Comparison of ENCODE assay signal across 17 cellular contexts in genomic region chr5:95440825-95441224, GRCh38. TPM values are rescaled to one million over a fixed set of nuclear protein-coding genes. Genes with fewer than 3 reads are reported as not detected.
"Had no signal": no experiment of that assay in that cellular context is flagged by ENCODE, and none has a peak within 500 bp of the region (broad histone marks: within the 10 kb centered on the region; RNA-seq: fewer than 3 reads in every experiment).

No MANE protein-coding gene starts in this region.

- DNase-seq: activated CD4-positive, alpha-beta T cell treated with anti-CD3 and anti-CD28 coated beads, Interleukin-2, amount 50 U/mL, for 4 hours; activated CD4-positive, CD25-positive, alpha-beta regulatory T cell treated with anti-CD3 and anti-CD28 coated beads, Interleukin-2, amount 50 U/mL, for 72 hours; activated CD8-positive, alpha-beta memory T cell treated with anti-CD3 and anti-CD28 coated beads, Interleukin-2, amount 10 ng/mL, durations not matched to agents 7 days and 5 days; activated gamma-delta T cell; activated T-cell treated with anti-CD3 and anti-CD28 coated beads, Interleukin-2, amount 50 U/mL, for 4 hours; brain microvascular endothelial cell; kidney; left ventricle myocardium inferior; nucleus accumbens; right lobe of liver; stimulated activated CD4-positive, alpha-beta T cell treated with anti-CD3 and anti-CD28 coated beads, Interleukin-1b, Interleukin-23, amount 100 ng/mL, for 48 hours; tibial artery had no signal

- H3K4me3 ChIP-seq: left ventricle myocardium inferior, right lobe of liver, tibial artery had no signal

- H3K27me3 ChIP-seq: right lobe of liver, tibial artery had no signal

- FAIRE-seq: kidney had no signal

- ATAC-seq: activated CD8-positive, alpha-beta memory T cell treated with anti-CD3 and anti-CD28 coated beads, Interleukin-2, amount 10 ng/mL, durations not matched to agents 7 days and 5 days; activated T-cell treated with anti-CD3 and anti-CD28 coated beads, Interleukin-2, amount 50 U/mL, for 4 hours; esophagus mucosa; natural killer cell treated with Interleukin-12 subunit alpha and Interleukin-12 subunit beta and Interleukin-15 and Interleukin-18, amount 100 ng/mL, for 72 hours; right lobe of liver; stimulated activated memory B cell treated with anti-CD40 and anti-IgM and Interleukin-4, amounts not matched to agents 10 μg/mL and 1 μg/mL and 100 μg/mL, for 72 hours had no signal

- H3K36me3 ChIP-seq: brain microvascular endothelial cell, left ventricle myocardium inferior, right lobe of liver, tibial artery had no signal

RNA-seq across cellular contexts. Expression of gene FAM81B, which starts 49.7 kb away (rescaled TPM):
- total RNA-seq: activated CD8-positive, alpha-beta memory T cell treated with anti-CD3 and anti-CD28 coated beads, Interleukin-2, amount 10 ng/mL, durations not matched to agents 7 days and 5 days; activated T-cell treated with anti-CD3 and anti-CD28 coated beads, Interleukin-2, amount 50 U/mL, for 4 hours; dermis microvascular lymphatic vessel endothelial cell; esophagus mucosa; natural killer cell treated with Interleukin-12 subunit alpha and Interleukin-12 subunit beta and Interleukin-15 and Interleukin-18, amount 100 ng/mL, for 72 hours; posterior vena cava; right lobe of liver had no signal
